ENCODE assay signal across 9 cellular contexts in genomic region chr3:8503461-8503860, GRCh38. TPM values are rescaled to one million over a fixed set of nuclear protein-coding genes. Genes with fewer than 3 reads are reported as not detected.
DNase-seq lines count a peak whose midpoint lies in the region; ATAC-seq, FAIRE-seq and TF ChIP-seq lines count a peak whose summit lies in the region.
"Had no signal": no experiment of that assay in that cellular context is flagged by ENCODE, and none has a peak within 500 bp of the region (broad histone marks: within the 10 kb centered on the region; RNA-seq: fewer than 3 reads in every experiment).

No MANE protein-coding gene starts in this region.

- no peak overlapping the region for H3K18ac ChIP-seq in H1 (ENCODE audit: extremely low read depth, low read length)

- H2BK12ac ChIP-seq in H1 (ENCODE audit: low read depth, low read length), result 0 out of 2 replicates have a peak overlapping the region, but pooled peaks have one; percentile 29

- no peak for TF ChIP-seq EP300 in H1 (IDR thresholded peaks at IDR 0.05; ENCODE audit: borderline replicate concordance in 1 of 2, low read depth in 2 of 2, low read length in 2 of 2)

- H3K27me3 ChIP-seq in BLaER1 (no peaks in the 10 kb centered on the region), H1 (replicated peaks in 1 of 4; ENCODE audit: control insufficient read depth in 3 of 4, extremely low read depth in 1 of 4, insufficient read depth in 3 of 4, low read length in 3 of 4) (no peaks in the 10 kb centered on the region), pancreas (no peaks in the 10 kb centered on the region), dorsolateral prefrontal cortex (no peaks in the 10 kb centered on the region)

- 0 out of 2 replicates have a peak overlapping the region, but pooled peaks have one; percentile 31 for H3K27ac ChIP-seq in BLaER1
- H3K27ac ChIP-seq in H1 (ENCODE audit: low read depth, low read length), result no peak overlapping the region
- H3K27ac ChIP-seq in pancreas, result peak overlapping the region in 3 of 4 donors; percentile 30 to 66 (median 40)
- H3K27ac ChIP-seq in caudate nucleus (ENCODE audit: low read depth, low read length), result no peak overlapping the region
- peak overlapping the region in 19 of 59 donors; percentile 4 to 60 (median 32) for H3K27ac ChIP-seq in dorsolateral prefrontal cortex

- POLR2A ChIA-PET in H1 (lab: Charles Lee; ENCODE audit: partially characterized antibody), result interaction anchor here (1.0 to 1.4 kb wide), 2 partner anchors 8 to 10 kb away, joined by 3 read pairs; no protein-coding TSS in a partner anchor

- H3K4me2 ChIP-seq in BLaER1, result peak overlapping the region; percentile 68
- peak overlapping the region in 1 of 2 experiments; percentile 61; a peak in 1 of 4 replicates for H3K4me2 ChIP-seq in H1 (ENCODE audit: insufficient read depth in 1 of 2, low read depth in 2 of 2, low read length in 2 of 2)

- H2BK120ac ChIP-seq in H1 (replicated peaks; ENCODE audit: low read depth, low read length), result no peak overlapping the region

- no peak for FAIRE-seq in H1 (lab: Jason Lieb, UNC)
- FAIRE-seq in pancreas (lab: Jason Lieb, UNC), result no peak

- H3K4me1 ChIP-seq in BLaER1, result peaks cover 54% of the 10 kb centered on the region
- H3K4me1 ChIP-seq in H1 (replicated peaks in 1 of 4; ENCODE audit: control insufficient read depth in 3 of 4, insufficient read depth in 4 of 4, low read length in 3 of 4), result peaks cover 2 to 24% (median 15%) of the 10 kb centered on the region in 4 experiments; a peak in 6 of 7 replicates
- H3K4me1 ChIP-seq in pancreas, result peaks cover 0 to 69% (median 14%) of the 10 kb centered on the region in 3 donors

- no peak overlapping the region for H3K9ac ChIP-seq in BLaER1
- H3K9ac ChIP-seq in H1 (replicated peaks in 1 of 4; ENCODE audit: extremely low read depth in 1 of 4, low read depth in 3 of 4, low read length in 3 of 4), result no peak overlapping the region

- H2BK15ac ChIP-seq in H1 (ENCODE audit: low read length), result no peak overlapping the region

- peaks cover 0 to 4% of the 10 kb centered on the region in 2 experiments; a peak in 2 of 4 replicates for H3K79me2 ChIP-seq in H1 (ENCODE audit: control insufficient read depth in 1 of 2, insufficient read depth in 2 of 2, low read length in 2 of 2)

- DNase-seq in H1 (ENCODE audit: low read depth in 1 of 2, low spot score in 2 of 2) (no peak), pancreas (no peak), caudate nucleus (lab: John Stamatoyannopoulos, UW) (no peak), superior temporal gyrus (ENCODE audit: extremely low spot score) (no peak), dorsolateral prefrontal cortex (no peak)
- DNase-seq: NCI-H774 had no signal

- no peaks in the 10 kb centered on the region for H3K36me3 ChIP-seq in BLaER1
- peaks cover 0 to 4% (median 0%) of the 10 kb centered on the region in 4 experiments; a peak in 1 of 8 replicates for H3K36me3 ChIP-seq in H1 (ENCODE audit: control insufficient read depth in 2 of 4, insufficient read depth in 4 of 4, low read length in 3 of 4)
- H3K36me3 ChIP-seq in pancreas, result no peaks in the 10 kb centered on the region

- CTCF ChIA-PET in H1 (lab: Charles Lee; ENCODE audit: partially characterized antibody), result interaction anchor here (0.7 to 2.5 kb wide), 8 partner anchors 19 to 122 kb away, joined by 3 to 9 read pairs (median 3); no protein-coding TSS in a partner anchor

- no peak overlapping the region for H3K14ac ChIP-seq in H1 (ENCODE audit: insufficient read length)

- H4K8ac ChIP-seq in H1 (ENCODE audit: extremely low read depth, insufficient read depth, low read length), result no peak overlapping the region

- H3K4ac ChIP-seq in H1 (replicated peaks; ENCODE audit: insufficient read length, low read depth, low read length), result no peak overlapping the region

- 100% methylated on average over 1 of the region's 1 CpG; no CpG with 5 or more reads in 1 of the 2 experiments for WGBS in H1 (ENCODE audit: extremely low coverage in 1 of 2, insufficient coverage in 1 of 2, insufficient read length in 1 of 2, insufficient replicate concordance in 2 of 2, low coverage in 1 of 2, low lambda C conversion rate in 2 of 2, missing lambda C conversion rate in 1 of 2), 2 experiments
- 68 to 70% methylated on average over 1 of the region's 1 CpG for WGBS in pancreas, 2 donors

- H3K56ac ChIP-seq in H1 (replicated peaks; ENCODE audit: insufficient read length, low read depth, low read length), result no peak overlapping the region

- H2AFZ ChIP-seq in H1 (ENCODE audit: low read length), result no peak overlapping the region

- no peak overlapping the region for H2AK5ac ChIP-seq in H1 (ENCODE audit: low read depth, low read length)

- intact Hi-C loops in pancreas (cut with DNase I) (loop anchor here in 1 of 3 donors (10.0 kb wide), 1 partner anchor 59 kb away; no protein-coding TSS in a partner anchor), dorsolateral prefrontal cortex (cut with DNase I) (loop anchor here (5.0 to 10.0 kb wide), 2 partner anchors 59 to 119 kb away; no protein-coding TSS in a partner anchor)

- H3K4me3 ChIP-seq in BLaER1 (no peak overlapping the region), H1 (ENCODE audit: extremely low read depth in 1 of 4, insufficient read depth in 2 of 4, low read depth in 3 of 4, low read length in 4 of 4) (no peak overlapping the region), pancreas (peak overlapping the region in 2 of 4 donors; percentile 0 to 17), dorsolateral prefrontal cortex (peak overlapping the region in 24 of 59 donors; percentile 0 to 42 (median 20))

- peaks cover 6% of the 10 kb centered on the region; the same call in 1 of the 2 replicates for H3K9me3 ChIP-seq in BLaER1
- no peaks in the 10 kb centered on the region for H3K9me3 ChIP-seq in H1 (ENCODE audit: insufficient read depth in 2 of 2, low read depth in 1 of 2, low read length in 1 of 2)
- H3K9me3 ChIP-seq in pancreas, result no peaks in the 10 kb centered on the region

- H2BK5ac ChIP-seq in H1 (ENCODE audit: low read depth, low read length), result no peak overlapping the region

- TF ChIP-seq CTCF in H1 (IDR thresholded peaks at IDR 0.05; ENCODE audit: control extremely low read depth in 1 of 3, insufficient read depth in 1 of 3, low read depth in 1 of 3, low read length in 3 of 3) (no peak), pancreas (IDR thresholded peaks at IDR 0.05) (no peak), dorsolateral prefrontal cortex (IDR thresholded peaks at IDR 0.05 in 54 of 56, conservative IDR thresholded peaks at IDR 0.05 in 2 of 56; ENCODE audit: low read depth in 1 of 56, partially characterized antibody in 56 of 56) (no peak)

- no peak overlapping the region for H3K23ac ChIP-seq in H1 (ENCODE audit: insufficient read length)

- no peaks in the 10 kb centered on the region for H3K79me1 ChIP-seq in H1 (ENCODE audit: low read depth, low read length)

- H4K20me1 ChIP-seq in BLaER1 (no peaks in the 10 kb centered on the region), H1 (replicated peaks in 1 of 2; ENCODE audit: control insufficient read depth in 1 of 2, insufficient read depth in 2 of 2, low read length in 2 of 2) (no peaks in the 10 kb centered on the region)

- no peak overlapping the region for H4K91ac ChIP-seq in H1 (replicated peaks; ENCODE audit: insufficient read length, low read length)

- TF ChIP-seq RAD21 in H1 (IDR thresholded peaks at IDR 0.05 in 1 of 2, conservative IDR thresholded peaks at IDR 0.05 in 1 of 2; ENCODE audit: low read depth in 2 of 2, low read length in 2 of 2), result no peak

- H4K5ac ChIP-seq in H1 (ENCODE audit: insufficient read length, low read depth, low read length), result no peak overlapping the region

- TF ChIP-seq POLR2A in H1 (IDR thresholded peaks at IDR 0.05; ENCODE audit: control extremely low read depth in 1 of 2, low read depth in 2 of 2, low read length in 2 of 2), result no peak

- no peak overlapping the region for H2BK20ac ChIP-seq in H1 (ENCODE audit: low read length)

- peak; percentile 13 for ATAC-seq in HG03432 (IDR thresholded peaks at IDR 0.05; ENCODE audit: unreplicated experiment)
- no peak for ATAC-seq in pancreas
- ATAC-seq in GM18517 (IDR thresholded peaks at IDR 0.05; ENCODE audit: unreplicated experiment), result no peak

- no peaks in the 10 kb centered on the region for H3K23me2 ChIP-seq in H1 (ENCODE audit: low read depth, low read length)

TF ChIP-seq in H1, 55 proteins besides CTCF, POLR2A, EP300 and RAD21:
- TF ChIP-seq KDM5A (IDR thresholded peaks at IDR 0.05; ENCODE audit: low read length) (no peak), SP1 (IDR thresholded peaks at IDR 0.05; ENCODE audit: low read depth, low read length) (no peak), CHD2 (IDR thresholded peaks at IDR 0.05; ENCODE audit: low read length) (no peak), CTBP2 (IDR thresholded peaks at IDR 0.05; ENCODE audit: borderline replicate concordance, insufficient read depth, insufficient read length, low read length) (no peak), E2F6 (IDR thresholded peaks at IDR 0.05) (no peak), SIRT6 (IDR thresholded peaks at IDR 0.05; ENCODE audit: low read length) (no peak), CBX5 (IDR thresholded peaks at IDR 0.05; ENCODE audit: low read depth, low read length) (no peak), KDM1A (IDR thresholded peaks at IDR 0.05; ENCODE audit: borderline replicate concordance, low read length) (no peak), TBP (IDR thresholded peaks at IDR 0.05; ENCODE audit: low read depth, low read length) (no peak), POU5F1 (IDR thresholded peaks at IDR 0.05; ENCODE audit: low read depth, low read length) (no peak)

RNA-seq across cellular contexts. Expression of gene LMCD1, which starts 1.8 kb away (rescaled TPM):
- 26.5 and 30.1 TPM in 2 replicates for total RNA-seq in H1 (2021; fragmentation: NEBNext Ultra II Directional; extraction: Animal tissue kit (Norgen Biotek cat#: 25700))
- 12.3 and 20.2 TPM in 2 replicates for polyA plus RNA-seq in H1 (2011; rRNA removed)
- polyA plus RNA-seq in H1 (2011; cell fraction: cytosol; rRNA removed), result 24.9 TPM
- 22.4 TPM for polyA plus RNA-seq in H1 (2011; cell fraction: nucleus; rRNA removed)
- 17.0 to 23.2 TPM (median 19.9 TPM) in 4 replicates for polyA plus RNA-seq in H1 (2012, experiment 1 of 2)
- 18.9 TPM for polyA plus RNA-seq in H1 (2012, experiment 2 of 2)
- 15.1 TPM for polyA plus RNA-seq in H1 (2013, experiment 1 of 2)
- polyA plus RNA-seq in H1 (2013, experiment 2 of 2), result 14.1 TPM
- polyA minus RNA-seq in H1 (2011; rRNA and poly(A)+ RNA removed), result 11.0 and 13.7 TPM in 2 replicates
- polyA minus RNA-seq in H1 (2011; cell fraction: cytosol; rRNA and poly(A)+ RNA removed), result 10.3 TPM
- 19.9 TPM for polyA minus RNA-seq in H1 (2011; cell fraction: nucleus; rRNA and poly(A)+ RNA removed)
- 10 to 100 TPM; 14.4 to 32.0 (median 17.4) TPM for total RNA-seq in pancreas
- polyA plus RNA-seq in pancreas, result 10 to 100 TPM; 14.0 to 39.4 TPM
- 10 to 100 TPM in 40 of 120 experiments, 1 to 10 TPM in 80; 4.2 to 25.9 (median 8.8) TPM for total RNA-seq in dorsolateral prefrontal cortex

Comparison
In these comparisons a context has a peak if more than half of its experiments do, and no peak if none do; other contexts are left out.
1. H3K27ac ChIP-seq: peak in BLaER1 (single experiment) and pancreas (3 of 4); none in H1 (single experiment) and caudate nucleus (single experiment).